29 cellular contexts compared by ENCODE assay signal in genomic region chr15:38213392-38213791, GRCh38. TPM values are rescaled to one million over a fixed set of nuclear protein-coding genes. Genes with fewer than 3 reads are reported as not detected.
"Had no signal": no experiment of that assay in that cellular context is flagged by ENCODE, and none has a peak within 500 bp of the region (broad histone marks: within the 10 kb centered on the region; RNA-seq: fewer than 3 reads in every experiment).

No MANE protein-coding gene starts in this region.

- H3K27me3 ChIP-seq: foreskin keratinocyte, heart right ventricle, ovary, sigmoid colon, spleen, testis, tibial artery, upper lobe of right lung, uterus had no signal

- DNase-seq: effector CD8-positive, alpha-beta T cell; endodermal cell; foreskin keratinocyte; glutamatergic neuron; heart right ventricle; hypothalamus; immature natural killer cell; islet precursor cell; kidney glomerular epithelial cell; naive thymus-derived CD4-positive, alpha-beta T cell; nephron progenitor cell; nucleus accumbens; ovary; posterior cingulate gyrus; psoas muscle; right cardiac atrium; sigmoid colon; spleen; stimulated activated CD4-positive, alpha-beta T cell treated with anti-CD3 and anti-CD28 coated beads, Interleukin-4, amount 100 ng/mL, for 4 hours; stimulated activated naive CD8-positive, alpha-beta T cell treated with anti-CD3 and anti-CD28 coated beads, Interleukin-15, Interleukin-2, amounts not matched to agents 100 U/mL and 50 U/mL, for 24 hours; substantia nigra; testis; tibial artery; upper lobe of right lung; uterus had no signal

- H3K9me3 ChIP-seq: heart right ventricle, ovary, psoas muscle, sigmoid colon, spleen, testis, tibial artery, upper lobe of right lung, uterus had no signal

- H3K4me1 ChIP-seq: psoas muscle, spleen, testis, uterus had no signal

- H3K36me3 ChIP-seq: heart right ventricle, ovary, sigmoid colon, spleen, tibial artery, upper lobe of right lung, uterus had no signal

- H3K27ac ChIP-seq: epithelial cell of prostate, foreskin keratinocyte, ovary, psoas muscle, sigmoid colon, spleen, testis, tibial artery, upper lobe of right lung, uterus had no signal

- H3K4me3 ChIP-seq: heart right ventricle, lung, ovary, psoas muscle, sigmoid colon, spleen, testis, tibial artery, upper lobe of right lung, uterus had no signal

- ATAC-seq: esophagus mucosa; foreskin keratinocyte; heart right ventricle; naive thymus-derived CD4-positive, alpha-beta T cell; psoas muscle; right cardiac atrium; stimulated activated memory B cell treated with anti-CD40 and anti-IgM and Interleukin-4, amounts not matched to agents 10 μg/mL and 1 μg/mL and 100 μg/mL, for 72 hours; stimulated activated naive CD8-positive, alpha-beta T cell treated with anti-CD3 and anti-CD28 coated beads, Interleukin-15, Interleukin-2, amounts not matched to agents 100 U/mL and 50 U/mL, for 24 hours; upper lobe of right lung had no signal

RNA-seq across cellular contexts. Expression of gene SPRED1, which starts 39.2 kb away (rescaled TPM):
- polyA plus RNA-seq: naive thymus-derived CD4-positive, alpha-beta T cell had no signal
